Comparison of ENCODE assay signal across 14 cellular contexts in the genomic region with DNA sequence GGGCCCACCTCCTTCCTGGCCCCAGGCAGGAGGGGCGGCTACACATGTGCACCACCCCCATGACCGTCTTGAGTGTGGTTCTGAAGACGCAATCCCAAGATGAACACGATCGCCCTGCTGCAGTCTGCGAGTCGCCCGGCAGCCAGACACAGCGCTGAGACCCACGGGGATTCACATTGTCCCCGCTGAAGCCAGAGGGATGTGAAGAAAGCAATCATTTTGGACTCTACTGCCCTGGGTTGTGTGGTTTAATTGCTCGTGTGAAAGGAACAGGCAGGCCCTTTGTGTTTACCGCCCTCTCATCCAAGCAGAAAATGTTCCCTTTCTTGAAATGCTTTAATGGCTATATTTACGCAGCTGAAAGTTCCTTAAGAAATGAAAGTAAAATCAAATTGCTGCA.
"Had no signal": no experiment of that assay in that cellular context is flagged by ENCODE, and none has a peak within 500 bp of the region (broad histone marks: within the 10 kb centered on the region; RNA-seq: fewer than 3 reads in every experiment).

No MANE protein-coding gene starts in this region.

- H3K4me1 ChIP-seq: breast epithelium, gastroesophageal sphincter, left lung, tibial artery had no signal

- H3K27me3 ChIP-seq: breast epithelium had no signal

- H3K36me3 ChIP-seq: breast epithelium, gastroesophageal sphincter, left lung, tibial artery had no signal

- H3K27ac ChIP-seq: breast epithelium, gastroesophageal sphincter, left lung, tibial artery had no signal

- DNase-seq: activated CD4-positive, alpha-beta T cell treated with anti-CD3 and anti-CD28 coated beads, Interleukin-2, amount 10 ng/mL, durations not matched to agents 24 days and 14 days; activated CD4-positive, CD25-positive, alpha-beta regulatory T cell; activated CD8-positive, alpha-beta memory T cell treated with anti-CD3 and anti-CD28 coated beads, Interleukin-2, amount 50 U/mL, for 48 hours; activated naive CD4-positive, alpha-beta T cell; activated naive CD8-positive, alpha-beta T cell treated with anti-CD3 and anti-CD28 coated beads, Interleukin-2, amount 10 ng/mL, durations not matched to agents 7 days and 5 days; erythroblast; left lung; stimulated activated CD4-positive, alpha-beta T cell treated with anti-CD3 and anti-CD28 coated beads, Interleukin-12 subunit alpha, Interleukin-12 subunit beta, amount 100 ng/mL, for 4 hours; stimulated activated CD4-positive, alpha-beta T cell treated with anti-CD3 and anti-CD28 coated beads, Interleukin-2, amount 100 ng/mL, for 24 hours; SW 1271; tibial artery had no signal

- ATAC-seq: gastroesophageal sphincter; left lung; stimulated activated effector memory CD8-positive, alpha-beta T cell treated with anti-CD3 and anti-CD28 coated beads, Interleukin-12 subunit alpha, Interleukin-12 subunit beta, amount 100 ng/mL, for 72 hours had no signal

- H3K4me3 ChIP-seq: breast epithelium, gastroesophageal sphincter, left lung, tibial artery had no signal
